In the genomic region with DNA sequence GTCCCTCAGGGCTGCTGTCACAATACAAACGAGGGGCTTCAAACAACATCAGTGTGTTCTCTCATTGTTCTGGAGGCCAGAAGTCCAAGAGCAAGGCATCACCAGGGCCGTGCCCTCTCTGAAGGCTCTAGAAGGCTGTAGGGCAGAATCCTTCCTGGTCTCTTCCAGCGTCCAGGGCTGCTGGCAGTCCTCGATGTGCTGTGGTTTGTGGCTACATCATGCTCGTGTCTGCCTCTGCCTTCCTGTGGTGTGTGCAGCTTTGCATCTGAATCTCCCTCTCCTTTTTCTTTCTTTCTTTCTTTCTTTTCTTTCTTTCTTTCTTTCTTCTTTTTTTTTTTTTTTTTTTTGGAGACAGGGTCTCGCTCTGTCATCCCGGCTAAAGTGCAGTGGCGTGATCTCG, we compare ENCODE assay signal across 24 cellular contexts.
DNase-seq lines count a peak whose midpoint lies in the region; TF ChIP-seq lines count a peak whose summit lies in the region.
"Had no signal": no experiment of that assay in that cellular context is flagged by ENCODE, and none has a peak within 500 bp of the region (broad histone marks: within the 10 kb centered on the region; RNA-seq: fewer than 3 reads in every experiment).

No MANE protein-coding gene starts in this region.

- WGBS in sigmoid colon, 2 donors: 79 to 92% methylated on average over 9 of the region's 9 CpGs

- TF ChIP-seq CTCF in astrocyte of the cerebellum (IDR thresholded peaks at IDR 0.05; ENCODE audit: low read depth, low read length, missing control alignments) (no peak), astrocyte of the spinal cord (IDR thresholded peaks at IDR 0.05; ENCODE audit: low read depth, low read length) (no peak), sigmoid colon (IDR thresholded peaks at IDR 0.05) (no peak)

- no peak for TF ChIP-seq POLR2A in sigmoid colon (IDR thresholded peaks at IDR 0.05)

- no peak for TF ChIP-seq EP300 in sigmoid colon (IDR thresholded peaks at IDR 0.05)

- in situ Hi-C loops in astrocyte of the cerebellum (cut with HindIII; ENCODE audit: low sequenced_read_pairs) (no loop called here), astrocyte of the spinal cord (cut with HindIII; ENCODE audit: low sequenced_read_pairs) (no loop called here)

- H3K9me3 ChIP-seq in sigmoid colon: no peaks in the 10 kb centered on the region
- H3K9me3 ChIP-seq: A549; BLaER1 treated with 17β-estradiol and CSF1 and Interleukin-3, amounts not matched to agents 10 nM and 100 nM; Caco-2 had no signal

- no peak overlapping the region for H3K4me3 ChIP-seq in astrocyte of the cerebellum (ENCODE audit: low read depth, low read length)
- no peak overlapping the region for H3K4me3 ChIP-seq in astrocyte of the spinal cord (ENCODE audit: low read depth, low read length)
- no peak overlapping the region for H3K4me3 ChIP-seq in sigmoid colon
- H3K4me3 ChIP-seq: A549; BLaER1 treated with 17β-estradiol and CSF1 and Interleukin-3, amounts not matched to agents 10 nM and 100 nM; GM12878 had no signal

- DNase-seq in UCSD-AML1 (lab: John Stamatoyannopoulos, UW; ENCODE audit: unreplicated experiment) (peak; percentile 23), astrocyte of the cerebellum (ENCODE audit: low read depth) (peak; percentile 44), astrocyte of the spinal cord (ENCODE audit: low read depth, low spot score) (peak; percentile 12), myocyte (ENCODE audit: low read depth) (peak; percentile 60), sigmoid colon (no peak), DMS 273 (lab: John Stamatoyannopoulos, UW; ENCODE audit: unreplicated experiment) (no peak), NCI-H1436 treated with DMSO at 0.1 percent for 48 hours (lab: John Stamatoyannopoulos, UW) (no peak)
- DNase-seq: AML-193; Caco-2; Calu3; CD4-positive, alpha-beta T cell; CD8-positive, alpha-beta T cell; DMS 273 treated with DMSO at 0.1 percent for 48 hours; DMS153; DMS53; DMS79; DND-41; EL; GDM1 had no signal

- H3K36me3 ChIP-seq in sigmoid colon: peaks cover 0 to 6% (median 2%) of the 10 kb centered on the region in 4 donors
- H3K36me3 ChIP-seq: BLaER1 treated with 17β-estradiol and CSF1 and Interleukin-3, amounts not matched to agents 10 nM and 100 nM had no signal

- no peak overlapping the region for H3K27ac ChIP-seq in sigmoid colon
- H3K27ac ChIP-seq: 22Rv1; A549; BLaER1 treated with 17β-estradiol and CSF1 and Interleukin-3, amounts not matched to agents 10 nM and 100 nM; C4-2B had no signal

- H3K4me1 ChIP-seq in sigmoid colon: no peaks in the 10 kb centered on the region
- H3K4me1 ChIP-seq: A549 had no signal

- intact Hi-C loops in sigmoid colon (cut with DNase I): no loop called here

- no peaks in the 10 kb centered on the region for H3K27me3 ChIP-seq in sigmoid colon
- H3K27me3 ChIP-seq: BLaER1 treated with 17β-estradiol and CSF1 and Interleukin-3, amounts not matched to agents 10 nM and 100 nM had no signal

Comparison
In these comparisons a context has a peak if more than half of its experiments do, and no peak if none do; other contexts are left out.
1. DNase-seq: peak in UCSD-AML1 (single experiment), astrocyte of the cerebellum (single experiment), astrocyte of the spinal cord (single experiment) and myocyte (single experiment); none in sigmoid colon (single experiment), DMS 273 (single experiment) and NCI-H1436 treated with DMSO at 0.1 percent for 48 hours (single experiment).